In the genomic region with DNA sequence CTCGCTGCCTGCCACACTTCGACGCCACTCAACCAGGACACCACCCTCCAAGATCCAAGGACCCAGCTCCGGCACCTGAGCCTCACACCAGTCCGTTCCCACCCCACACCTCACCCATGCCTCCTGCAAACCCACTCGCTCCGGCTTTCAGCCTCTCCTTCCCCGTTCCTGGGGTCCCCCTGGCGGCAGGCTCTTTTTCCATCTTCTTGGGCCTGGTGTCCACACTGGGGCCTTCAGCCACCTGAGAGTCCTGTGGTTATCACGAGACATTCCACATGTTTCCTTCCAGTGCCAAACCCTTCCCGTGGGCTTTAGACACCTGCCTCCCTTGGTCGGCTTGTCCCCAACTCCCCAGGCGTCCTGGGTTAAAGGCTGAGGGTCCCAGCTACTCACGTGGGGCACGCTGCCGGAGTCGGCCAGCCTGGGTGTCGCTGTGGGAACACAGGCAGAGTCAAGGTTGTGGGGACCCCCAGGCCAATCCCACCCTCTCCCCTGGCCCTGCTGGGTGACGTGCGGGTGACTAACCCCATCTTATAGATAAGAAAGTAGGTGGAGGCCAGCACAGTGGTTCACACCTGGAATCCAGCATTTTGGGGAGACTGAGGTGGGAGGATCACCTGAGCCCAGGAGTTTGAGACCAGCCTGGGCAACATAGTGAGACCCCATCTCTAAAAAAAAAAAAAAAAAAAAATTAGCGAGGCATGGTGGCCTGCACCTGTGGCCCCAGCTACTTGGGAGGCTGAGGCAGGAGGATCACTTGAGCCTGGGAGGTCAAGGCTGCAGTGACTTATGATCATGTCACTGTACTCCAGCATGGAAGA, we compare ENCODE assay signal across 12 cellular contexts. TPM values are rescaled to one million over a fixed set of nuclear protein-coding genes. Genes with fewer than 3 reads are reported as not detected.
A peak's percentile ranks its signal among the peaks of the same experiment; 100 is the strongest.
DNase-seq lines count a peak whose midpoint lies in the region; ATAC-seq, FAIRE-seq and TF ChIP-seq lines count a peak whose summit lies in the region.
"Had no signal": no experiment of that assay in that cellular context is flagged by ENCODE, and none has a peak within 500 bp of the region (broad histone marks: within the 10 kb centered on the region; RNA-seq: fewer than 3 reads in every experiment).

No MANE protein-coding gene starts in this region.

- no peak for TF ChIP-seq POLR2A in upper lobe of left lung (IDR thresholded peaks at IDR 0.05)

- peak; percentile 76 for TF ChIP-seq CTCF in AG04450 (IDR thresholded peaks at IDR 0.05; ENCODE audit: low read depth, low read length)
- peak; percentile 49 for TF ChIP-seq CTCF in bronchial epithelial cell (IDR thresholded peaks at IDR 0.05; ENCODE audit: insufficient read depth, low read length, severe bottlenecking)
- TF ChIP-seq CTCF in upper lobe of left lung (IDR thresholded peaks at IDR 0.05) = peak in 3 of 6 experiments; percentile 6 to 26 (median 6)
- no peak for TF ChIP-seq CTCF in GM10248 (IDR thresholded peaks at IDR 0.05; ENCODE audit: control extremely low read depth, extremely low read depth, low read depth, missing control alignments)

- H3K27ac ChIP-seq in AG04450 (ENCODE audit: low read depth, low read length) = no peak overlapping the region
- no peak overlapping the region for H3K27ac ChIP-seq in upper lobe of left lung

- H3K27me3 Mint-ChIP-seq in activated CD8-positive, alpha-beta T cell treated with anti-CD3 and anti-CD28 coated beads, Interleukin-2, amount 10 ng/mL, durations not matched to agents 7 days and 5 days (ENCODE audit: low read depth) = peaks cover 13% of the 10 kb centered on the region

- POLR2A ChIA-PET in AG04450 (lab: Yijun Ruan, JAX) = interaction anchor here (0.6 to 1.0 kb wide), 2 partner anchors 15 kb away, joined by 3 read pairs; no protein-coding TSS in a partner anchor
- POLR2A ChIA-PET in activated CD8-positive, alpha-beta T cell treated with anti-CD3 and anti-CD28 coated beads, Interleukin-2, amount 10 ng/mL, durations not matched to agents 7 days and 5 days (lab: Charles Lee) = interaction anchor here (1.2 to 3.9 kb wide), 3 partner anchors 15 to 170 kb away, joined by 3 to 19 read pairs (median 7); no protein-coding TSS in a partner anchor
- POLR2A ChIA-PET in GM10248 (lab: Yijun Ruan, JAX) = no interaction called here

- H3K4me1 ChIP-seq in upper lobe of left lung = peaks cover 36 to 45% (median 37%) of the 10 kb centered on the region in 4 donors

- no peaks in the 10 kb centered on the region for H3K36me3 Mint-ChIP-seq in activated CD8-positive, alpha-beta T cell treated with anti-CD3 and anti-CD28 coated beads, Interleukin-2, amount 10 ng/mL, durations not matched to agents 7 days and 5 days (ENCODE audit: low read depth)
- H3K36me3 Mint-ChIP-seq: immature natural killer cell had no signal

- H3K36me3 ChIP-seq in bronchial epithelial cell (ENCODE audit: control insufficient read depth, insufficient read depth, low read length) (no peaks in the 10 kb centered on the region), upper lobe of left lung (no peaks in the 10 kb centered on the region)
- H3K36me3 ChIP-seq: MG63 had no signal

- FAIRE-seq in bronchial epithelial cell (lab: Jason Lieb, UNC) = no peak

- WGBS in upper lobe of left lung, 2 donors = 76 to 84% methylated on average over 19 to 21 of the region's 21 CpGs

- H3K9me3 Mint-ChIP-seq in activated CD8-positive, alpha-beta T cell treated with anti-CD3 and anti-CD28 coated beads, Interleukin-2, amount 10 ng/mL, durations not matched to agents 7 days and 5 days (ENCODE audit: insufficient read depth) = no peaks in the 10 kb centered on the region
- H3K9me3 Mint-ChIP-seq: immature natural killer cell had no signal

- TF ChIP-seq EP300 in upper lobe of left lung (IDR thresholded peaks at IDR 0.05) = no peak

- H3K4me3 ChIP-seq in AG04450 (ENCODE audit: low read depth, low read length) = no peak overlapping the region
- H3K4me3 ChIP-seq in bronchial epithelial cell (ENCODE audit: low read depth, low read length) = no peak overlapping the region
- H3K4me3 ChIP-seq in upper lobe of left lung = no peak overlapping the region
- H3K4me3 ChIP-seq: MG63 had no signal

- H3K9me3 ChIP-seq in AG04450 (ENCODE audit: control insufficient read depth, insufficient read depth, low read length) (no peaks in the 10 kb centered on the region; the same call in 1 of the 2 replicates), upper lobe of left lung (no peaks in the 10 kb centered on the region)
- H3K9me3 ChIP-seq: MG63 had no signal

- no peak for DNase-seq in AG04450 (ENCODE audit: low read depth, low spot score)
- peak; percentile 64 for DNase-seq in ELF-1 (ENCODE audit: low read depth, low spot score)
- no peak for DNase-seq in bronchial epithelial cell (ENCODE audit: low read depth)
- DNase-seq in left kidney (ENCODE audit: low read depth, low spot score) = peak; percentile 83
- no peak for DNase-seq in activated CD8-positive, alpha-beta T cell treated with anti-CD3 and anti-CD28 coated beads, Interleukin-2, amount 10 ng/mL, durations not matched to agents 7 days and 5 days
- DNase-seq in DMS79 treated with DMSO at 0.1 percent for 48 hours (lab: John Stamatoyannopoulos, UW) = no peak
- DNase-seq in upper lobe of left lung = no peak
- DNase-seq in GM10248 (ENCODE audit: extremely low spot score) = no peak
- DNase-seq: activated CD4-positive, alpha-beta T cell treated with anti-CD3 and anti-CD28 coated beads for 1 hour; central memory CD4-positive, alpha-beta T cell; immature natural killer cell; MG63 had no signal

- peaks cover 32% of the 10 kb centered on the region for H3K4me1 Mint-ChIP-seq in activated CD8-positive, alpha-beta T cell treated with anti-CD3 and anti-CD28 coated beads, Interleukin-2, amount 10 ng/mL, durations not matched to agents 7 days and 5 days (ENCODE audit: low read depth)

- no peak for ATAC-seq in activated CD8-positive, alpha-beta T cell treated with anti-CD3 and anti-CD28 coated beads, Interleukin-2, amount 10 ng/mL, durations not matched to agents 7 days and 5 days
- ATAC-seq in upper lobe of left lung (ENCODE audit: low FRiP score in 2 of 2) = no peak

- CTCF ChIA-PET in AG04450 (lab: Charles Lee) = interaction anchor here (1.0 to 2.1 kb wide), 2 partner anchors 9 to 98 kb away, joined by 3 to 8 read pairs; no protein-coding TSS in a partner anchor
- CTCF ChIA-PET in activated CD8-positive, alpha-beta T cell treated with anti-CD3 and anti-CD28 coated beads, Interleukin-2, amount 10 ng/mL, durations not matched to agents 7 days and 5 days (lab: Charles Lee) = interaction anchor here (2.7 to 4.3 kb wide), 2 partner anchors 8 to 15 kb away, joined by 11 to 22 read pairs; no protein-coding TSS in a partner anchor
- CTCF ChIA-PET in GM10248 (lab: Yijun Ruan, JAX) = interaction anchor here (1.0 to 1.4 kb wide), 3 partner anchors 17 to 98 kb away, joined by 3 to 4 read pairs (median 3); no protein-coding TSS in a partner anchor

- no peak overlapping the region for H3K27ac Mint-ChIP-seq in activated CD8-positive, alpha-beta T cell treated with anti-CD3 and anti-CD28 coated beads, Interleukin-2, amount 10 ng/mL, durations not matched to agents 7 days and 5 days
- H3K27ac Mint-ChIP-seq: immature natural killer cell had no signal

- H3K4me3 Mint-ChIP-seq in activated CD8-positive, alpha-beta T cell treated with anti-CD3 and anti-CD28 coated beads, Interleukin-2, amount 10 ng/mL, durations not matched to agents 7 days and 5 days = no peak overlapping the region

- peaks cover 36% of the 10 kb centered on the region for H3K27me3 ChIP-seq in AG04450 (ENCODE audit: control insufficient read depth, insufficient read depth, low read length)
- H3K27me3 ChIP-seq in bronchial epithelial cell (ENCODE audit: control insufficient read depth, insufficient read depth, low read length) = peaks cover 32% of the 10 kb centered on the region
- peaks cover 0 to 45% (median 37%) of the 10 kb centered on the region in 4 donors for H3K27me3 ChIP-seq in upper lobe of left lung
- H3K27me3 ChIP-seq: MG63 had no signal

RNA-seq across cellular contexts. Expression of a gene that starts 2.0 kb away (rescaled TPM):
- polyA plus RNA-seq in AG04450 (2011; rRNA removed) = not detected in 2 replicates
- not detected in 2 replicates for polyA minus RNA-seq in AG04450 (2011; rRNA and poly(A)+ RNA removed)
- not detected in 2 replicates for total RNA-seq in bronchial epithelial cell
- not detected for total RNA-seq in activated CD8-positive, alpha-beta T cell treated with anti-CD3 and anti-CD28 coated beads, Interleukin-2, amount 10 ng/mL, durations not matched to agents 7 days and 5 days
- total RNA-seq in upper lobe of left lung = 1 to 10 TPM in 3 of 6 donors, not detected in 3; 1.2 to 3.7 (median 1.7) TPM

RNA-seq across cellular contexts. Expression of a gene that starts 5.1 kb away (rescaled TPM):
- not detected in 2 replicates for polyA plus RNA-seq in AG04450 (2011; rRNA removed)
- polyA minus RNA-seq in AG04450 (2011; rRNA and poly(A)+ RNA removed) = not detected in 2 replicates
- total RNA-seq in bronchial epithelial cell = 0.26 and 0.38 TPM in 2 replicates
- 10 to 100 TPM; 10.3 to 12.1 TPM for total RNA-seq in activated CD8-positive, alpha-beta T cell treated with anti-CD3 and anti-CD28 coated beads, Interleukin-2, amount 10 ng/mL, durations not matched to agents 7 days and 5 days
- 1 to 10 TPM; 1.1 to 6.3 (median 3.2) TPM for total RNA-seq in upper lobe of left lung
- polyA plus RNA-seq: immature natural killer cell had no signal

RNA-seq across cellular contexts. Expression of a gene that starts 17.6 kb away (rescaled TPM):
- polyA plus RNA-seq in AG04450 (2011; rRNA removed) = 7.0 and 9.5 TPM in 2 replicates
- 11.7 and 14.1 TPM in 2 replicates for polyA minus RNA-seq in AG04450 (2011; rRNA and poly(A)+ RNA removed)
- total RNA-seq in bronchial epithelial cell = 24.2 and 25.1 TPM in 2 replicates
- 100 to 1,000 TPM; 157 to 163 TPM for total RNA-seq in activated CD8-positive, alpha-beta T cell treated with anti-CD3 and anti-CD28 coated beads, Interleukin-2, amount 10 ng/mL, durations not matched to agents 7 days and 5 days
- 100 to 1,000 TPM in 1 of 6 donors, 10 to 100 TPM in 5; 39.8 to 104 (median 70.7) TPM for total RNA-seq in upper lobe of left lung

RNA-seq across cellular contexts. Expression of a gene that starts 18.1 kb away (rescaled TPM):
- polyA plus RNA-seq in AG04450 (2011; rRNA removed) = 38.7 and 39.3 TPM in 2 replicates
- polyA minus RNA-seq in AG04450 (2011; rRNA and poly(A)+ RNA removed) = 21.1 and 30.5 TPM in 2 replicates
- total RNA-seq in bronchial epithelial cell (49.3 and 59.8 TPM in 2 replicates), upper lobe of left lung (100 to 1,000 TPM in 2 of 6 donors, 10 to 100 TPM in 4; 67.2 to 114 (median 79.3) TPM)
- total RNA-seq in activated CD8-positive, alpha-beta T cell treated with anti-CD3 and anti-CD28 coated beads, Interleukin-2, amount 10 ng/mL, durations not matched to agents 7 days and 5 days = 10 to 100 TPM; 78.0 to 79.9 TPM

RNA-seq across cellular contexts. Expression of a gene that starts 27.7 kb away (rescaled TPM):
- polyA plus RNA-seq in AG04450 (2011; rRNA removed) = 0.04 TPM in 1 of 2 replicates, not detected in the other
- not detected in 2 replicates for polyA minus RNA-seq in AG04450 (2011; rRNA and poly(A)+ RNA removed)
- total RNA-seq in bronchial epithelial cell = not detected in 2 replicates
- total RNA-seq in activated CD8-positive, alpha-beta T cell treated with anti-CD3 and anti-CD28 coated beads, Interleukin-2, amount 10 ng/mL, durations not matched to agents 7 days and 5 days = under 1 TPM; 0.16 to 0.34 TPM
- total RNA-seq in upper lobe of left lung = 1 to 10 TPM; 2.4 to 8.6 (median 4.6) TPM

Comparison
In these comparisons a context has a peak if more than half of its experiments do, and no peak if none do; other contexts are left out.
1. DNase-seq: peak in ELF-1 (single experiment) and left kidney (single experiment); none in AG04450 (single experiment), bronchial epithelial cell (single experiment), activated CD8-positive, alpha-beta T cell treated with anti-CD3 and anti-CD28 coated beads, Interleukin-2, amount 10 ng/mL, durations not matched to agents 7 days and 5 days (single experiment), DMS79 treated with DMSO at 0.1 percent for 48 hours (single experiment), upper lobe of left lung (0 of 2) and GM10248 (single experiment).